Comparison of ENCODE assay signal across 1 cellular context in genomic region chr21:44872568-44873355, GRCh38.
TF ChIP-seq lines count a peak whose summit lies in the region.

No MANE protein-coding gene starts in this region.

TF ChIP-seq in GM12878, 131 proteins besides CTCF, POLR2A, EP300 and RAD21:
- TF ChIP-seq GABPA (IDR thresholded peaks at IDR 0.05; ENCODE audit: low read depth), result no peak
- TF ChIP-seq, protein P1, sequence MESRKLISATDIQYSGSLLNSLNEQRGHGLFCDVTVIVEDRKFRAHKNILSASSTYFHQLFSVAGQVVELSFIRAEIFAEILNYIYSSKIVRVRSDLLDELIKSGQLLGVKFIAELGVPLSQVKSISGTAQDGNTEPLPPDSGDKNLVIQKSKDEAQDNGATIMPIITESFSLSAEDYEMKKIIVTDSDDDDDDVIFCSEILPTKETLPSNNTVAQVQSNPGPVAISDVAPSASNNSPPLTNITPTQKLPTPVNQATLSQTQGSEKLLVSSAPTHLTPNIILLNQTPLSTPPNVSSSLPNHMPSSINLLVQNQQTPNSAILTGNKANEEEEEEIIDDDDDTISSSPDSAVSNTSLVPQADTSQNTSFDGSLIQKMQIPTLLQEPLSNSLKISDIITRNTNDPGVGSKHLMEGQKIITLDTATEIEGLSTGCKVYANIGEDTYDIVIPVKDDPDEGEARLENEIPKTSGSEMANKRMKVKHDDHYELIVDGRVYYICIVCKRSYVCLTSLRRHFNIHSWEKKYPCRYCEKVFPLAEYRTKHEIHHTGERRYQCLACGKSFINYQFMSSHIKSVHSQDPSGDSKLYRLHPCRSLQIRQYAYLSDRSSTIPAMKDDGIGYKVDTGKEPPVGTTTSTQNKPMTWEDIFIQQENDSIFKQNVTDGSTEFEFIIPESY (IDR thresholded peaks at IDR 0.05), result no peak
- no peak for TF ChIP-seq CHD4 (IDR thresholded peaks at IDR 0.05)
- TF ChIP-seq, protein P2, sequence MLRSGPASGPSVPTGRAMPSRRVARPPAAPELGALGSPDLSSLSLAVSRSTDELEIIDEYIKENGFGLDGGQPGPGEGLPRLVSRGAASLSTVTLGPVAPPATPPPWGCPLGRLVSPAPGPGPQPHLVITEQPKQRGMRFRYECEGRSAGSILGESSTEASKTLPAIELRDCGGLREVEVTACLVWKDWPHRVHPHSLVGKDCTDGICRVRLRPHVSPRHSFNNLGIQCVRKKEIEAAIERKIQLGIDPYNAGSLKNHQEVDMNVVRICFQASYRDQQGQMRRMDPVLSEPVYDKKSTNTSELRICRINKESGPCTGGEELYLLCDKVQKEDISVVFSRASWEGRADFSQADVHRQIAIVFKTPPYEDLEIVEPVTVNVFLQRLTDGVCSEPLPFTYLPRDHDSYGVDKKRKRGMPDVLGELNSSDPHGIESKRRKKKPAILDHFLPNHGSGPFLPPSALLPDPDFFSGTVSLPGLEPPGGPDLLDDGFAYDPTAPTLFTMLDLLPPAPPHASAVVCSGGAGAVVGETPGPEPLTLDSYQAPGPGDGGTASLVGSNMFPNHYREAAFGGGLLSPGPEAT (IDR thresholded peaks at IDR 0.05; ENCODE audit: low read depth), result no peak
- TF ChIP-seq HDGF (IDR thresholded peaks at IDR 0.05), result no peak
- TF ChIP-seq POLR2AphosphoS2 (IDR thresholded peaks at IDR 0.05; ENCODE audit: low read depth, low read length), result no peak
- no peak for TF ChIP-seq NFYA (IDR thresholded peaks at IDR 0.05; ENCODE audit: borderline replicate concordance, low read depth, low read length)
- no peak for TF ChIP-seq MTA2 (IDR thresholded peaks at IDR 0.05; ENCODE audit: low read depth)
- peak; percentile 3 for TF ChIP-seq HDAC6 (IDR thresholded peaks at IDR 0.05; ENCODE audit: unreplicated experiment)
- no peak for TF ChIP-seq HCFC1 (IDR thresholded peaks at IDR 0.05; ENCODE audit: low read length)
- TF ChIP-seq IRF3 (IDR thresholded peaks at IDR 0.05), result no peak
- TF ChIP-seq EZH2 (IDR thresholded peaks at IDR 0.05; ENCODE audit: borderline replicate concordance, control insufficient read depth, low read depth, low read length), result no peak
- no peak for TF ChIP-seq STAT3 (IDR thresholded peaks at IDR 0.05; ENCODE audit: low read depth, low read length)
- TF ChIP-seq FOS (IDR thresholded peaks at IDR 0.05; ENCODE audit: borderline replicate concordance, extremely low read depth, insufficient read length), result no peak
- no peak for TF ChIP-seq CUX1 (IDR thresholded peaks at IDR 0.05; ENCODE audit: insufficient replicate concordance, low read depth, low read length)
- TF ChIP-seq PAX8 (IDR thresholded peaks at IDR 0.05), result no peak
- no peak for TF ChIP-seq TBL1XR1 (IDR thresholded peaks at IDR 0.05; ENCODE audit: low read depth, low read length)
- no peak for TF ChIP-seq ATF7 (IDR thresholded peaks at IDR 0.05; ENCODE audit: low read depth)
- TF ChIP-seq, protein P3, sequence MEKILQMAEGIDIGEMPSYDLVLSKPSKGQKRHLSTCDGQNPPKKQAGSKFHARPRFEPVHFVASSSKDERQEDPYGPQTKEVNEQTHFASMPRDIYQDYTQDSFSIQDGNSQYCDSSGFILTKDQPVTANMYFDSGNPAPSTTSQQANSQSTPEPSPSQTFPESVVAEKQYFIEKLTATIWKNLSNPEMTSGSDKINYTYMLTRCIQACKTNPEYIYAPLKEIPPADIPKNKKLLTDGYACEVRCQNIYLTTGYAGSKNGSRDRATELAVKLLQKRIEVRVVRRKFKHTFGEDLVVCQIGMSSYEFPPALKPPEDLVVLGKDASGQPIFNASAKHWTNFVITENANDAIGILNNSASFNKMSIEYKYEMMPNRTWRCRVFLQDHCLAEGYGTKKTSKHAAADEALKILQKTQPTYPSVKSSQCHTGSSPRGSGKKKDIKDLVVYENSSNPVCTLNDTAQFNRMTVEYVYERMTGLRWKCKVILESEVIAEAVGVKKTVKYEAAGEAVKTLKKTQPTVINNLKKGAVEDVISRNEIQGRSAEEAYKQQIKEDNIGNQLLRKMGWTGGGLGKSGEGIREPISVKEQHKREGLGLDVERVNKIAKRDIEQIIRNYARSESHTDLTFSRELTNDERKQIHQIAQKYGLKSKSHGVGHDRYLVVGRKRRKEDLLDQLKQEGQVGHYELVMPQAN (conservative IDR thresholded peaks at IDR 0.05), result peak; percentile 31; the same call in 1 of the 2 replicates
- TF ChIP-seq BHLHE40 (IDR thresholded peaks at IDR 0.05; ENCODE audit: borderline replicate concordance in 1 of 2, low read depth in 2 of 2, low read length in 1 of 2), result no peak
- no peak for TF ChIP-seq CHD2 (IDR thresholded peaks at IDR 0.05; ENCODE audit: borderline replicate concordance, low read depth, low read length)
- no peak for TF ChIP-seq MLLT1 (IDR thresholded peaks at IDR 0.05)
- no peak for TF ChIP-seq ZNF384 (IDR thresholded peaks at IDR 0.05; ENCODE audit: borderline replicate concordance, low read depth, low read length)
- TF ChIP-seq NBN (IDR thresholded peaks at IDR 0.05), result no peak
- TF ChIP-seq, protein P4, sequence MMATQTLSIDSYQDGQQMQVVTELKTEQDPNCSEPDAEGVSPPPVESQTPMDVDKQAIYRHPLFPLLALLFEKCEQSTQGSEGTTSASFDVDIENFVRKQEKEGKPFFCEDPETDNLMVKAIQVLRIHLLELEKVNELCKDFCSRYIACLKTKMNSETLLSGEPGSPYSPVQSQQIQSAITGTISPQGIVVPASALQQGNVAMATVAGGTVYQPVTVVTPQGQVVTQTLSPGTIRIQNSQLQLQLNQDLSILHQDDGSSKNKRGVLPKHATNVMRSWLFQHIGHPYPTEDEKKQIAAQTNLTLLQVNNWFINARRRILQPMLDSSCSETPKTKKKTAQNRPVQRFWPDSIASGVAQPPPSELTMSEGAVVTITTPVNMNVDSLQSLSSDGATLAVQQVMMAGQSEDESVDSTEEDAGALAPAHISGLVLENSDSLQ (IDR thresholded peaks at IDR 0.05), result peak; percentile 57; the same call in 1 of the 2 replicates
- TF ChIP-seq PML (IDR thresholded peaks at IDR 0.05; ENCODE audit: low read length), result no peak
- no peak for TF ChIP-seq KAT2A (conservative IDR thresholded peaks at IDR 0.05; ENCODE audit: control insufficient read depth, low read depth, low read length)
- 0 out of 2 replicates have a peak, but pooled peaks have one; percentile 34 for TF ChIP-seq LARP7 (IDR thresholded peaks at IDR 0.05)
- TF ChIP-seq POLR2AphosphoS5 (IDR thresholded peaks at IDR 0.05; ENCODE audit: low read length), result no peak
- no peak for TF ChIP-seq KDM1A (IDR thresholded peaks at IDR 0.05; ENCODE audit: borderline replicate concordance)
- no peak for TF ChIP-seq IRF4 (IDR thresholded peaks at IDR 0.05; ENCODE audit: low read depth, low read length)
- no peak for TF ChIP-seq ZNF24 (IDR thresholded peaks at IDR 0.05)
- no peak for TF ChIP-seq MTA3 (IDR thresholded peaks at IDR 0.05; ENCODE audit: borderline replicate concordance, low read length)
- TF ChIP-seq MXI1 (IDR thresholded peaks at IDR 0.05; ENCODE audit: low read depth, low read length), result 0 out of 2 replicates have a peak, but pooled peaks have one; percentile 28
- no peak for TF ChIP-seq SMARCA5 (IDR thresholded peaks at IDR 0.05)
- TF ChIP-seq NR2C2 (IDR thresholded peaks at IDR 0.05; ENCODE audit: borderline replicate concordance, control insufficient read depth, insufficient read length, low read depth), result no peak
- TF ChIP-seq SIN3A (IDR thresholded peaks at IDR 0.05; ENCODE audit: low read depth, low read length), result 0 out of 2 replicates have a peak, but pooled peaks have one; percentile 50
- TF ChIP-seq EED (IDR thresholded peaks at IDR 0.05; ENCODE audit: low read depth), result peak; percentile 39; the same call in 1 of the 2 replicates
- 0 out of 2 replicates have a peak, but pooled peaks have one; percentile 11 for TF ChIP-seq YY1 (IDR thresholded peaks at IDR 0.05; ENCODE audit: low read depth, low read length)
- no peak for TF ChIP-seq EGR1 (IDR thresholded peaks at IDR 0.05; ENCODE audit: borderline replicate concordance in 1 of 2, low read depth in 2 of 2, low read length in 2 of 2)
- no peak for TF ChIP-seq IKZF2 (IDR thresholded peaks at IDR 0.05)
- TF ChIP-seq NR2F1 (conservative IDR thresholded peaks at IDR 0.05), result peak; percentile 66; the same call in 1 of the 2 replicates
- no peak for TF ChIP-seq BCLAF1 (IDR thresholded peaks at IDR 0.05)
